ENCODE assay signal across 11 cellular contexts in the genomic region with DNA sequence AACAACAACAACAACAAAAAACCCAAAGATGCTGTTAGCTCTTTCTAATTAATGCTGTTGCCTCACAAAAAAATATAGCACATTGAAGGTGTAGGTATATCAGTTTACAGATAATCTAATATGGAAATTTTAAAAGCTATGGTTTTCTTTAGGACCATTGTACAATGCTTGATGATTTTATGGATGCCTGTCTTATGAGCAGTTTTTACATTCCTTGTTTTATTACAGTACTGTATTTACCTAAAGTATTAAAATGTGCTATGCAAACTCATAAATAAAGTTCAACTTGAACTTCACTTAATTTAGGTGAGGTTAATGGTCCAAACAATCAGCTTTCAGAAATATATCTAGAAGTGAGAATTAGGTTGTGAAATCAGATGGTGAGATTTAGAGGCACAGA.
"Had no signal": no experiment of that assay in that cellular context is flagged by ENCODE, and none has a peak within 500 bp of the region (broad histone marks: within the 10 kb centered on the region; RNA-seq: fewer than 3 reads in every experiment).

No MANE protein-coding gene starts in this region.

- H3K36me3 ChIP-seq: HAP-1 had no signal

- H3K4me2 ChIP-seq: GM23338 had no signal

- H3K9ac ChIP-seq: GM23248 had no signal

- ATAC-seq: GM23338, HCT116 had no signal

- H3K4me3 ChIP-seq: GM23248, GM23338, HAP-1 had no signal

- H3K4me1 ChIP-seq: HAP-1 had no signal

- H3K9me3 ChIP-seq: HAP-1 had no signal

- H2AFZ ChIP-seq: GM23248, GM23338 had no signal

- H3K27ac ChIP-seq: GM23248 had no signal

- DNase-seq: GM23248, GOT3, H7, H9, HCEC 1CT, HFFc6 had no signal

- FAIRE-seq: H1, H54 had no signal
